In genomic region chr12:131204416-131205311, GRCh38 we compare ENCODE assay signal across 9 cellular contexts.
"Had no signal": no experiment of that assay in that cellular context is flagged by ENCODE, and none has a peak within 500 bp of the region (broad histone marks: within the 10 kb centered on the region; RNA-seq: fewer than 3 reads in every experiment).

No MANE protein-coding gene starts in this region.

- H3K36me3 ChIP-seq: breast epithelium, lower lobe of right lung had no signal

- DNase-seq: activated CD4-positive, alpha-beta T cell treated with anti-CD3 and anti-CD28 coated beads, Interleukin-2, amount 10 ng/mL, durations not matched to agents 7 days and 5 days; activated CD4-positive, CD25-positive, alpha-beta regulatory T cell; effector CD8-positive, alpha-beta T cell; lower lobe of right lung; naive B cell; stimulated activated CD4-positive, alpha-beta T cell treated with anti-CD3 and anti-CD28 coated beads, Interleukin-4, amount 100 ng/mL, for 24 hours; T-helper 2 cell; testis had no signal

- H3K9me3 ChIP-seq: breast epithelium, lower lobe of right lung, testis had no signal

- H3K4me3 ChIP-seq: breast epithelium, lower lobe of right lung, testis had no signal

- H3K27me3 ChIP-seq: testis had no signal

- H3K27ac ChIP-seq: breast epithelium, lower lobe of right lung, testis had no signal

- H3K4me1 ChIP-seq: breast epithelium, lower lobe of right lung, testis had no signal

- ATAC-seq: lower lobe of right lung had no signal
